Comparison of ENCODE assay signal across 15 cellular contexts in genomic region chr4:38046735-38047487, GRCh38.
A peak's percentile ranks its signal among the peaks of the same experiment; 100 is the strongest.
DNase-seq lines count a peak whose midpoint lies in the region; ATAC-seq and TF ChIP-seq lines count a peak whose summit lies in the region.
"Had no signal": no experiment of that assay in that cellular context is flagged by ENCODE, and none has a peak within 500 bp of the region (broad histone marks: within the 10 kb centered on the region; RNA-seq: fewer than 3 reads in every experiment).

No MANE protein-coding gene starts in this region.

- TF ChIP-seq POLR2A in breast epithelium (IDR thresholded peaks at IDR 0.05): no peak

- H3K4me1 ChIP-seq in breast epithelium: no peaks in the 10 kb centered on the region
- H3K4me1 ChIP-seq in upper lobe of right lung: no peaks in the 10 kb centered on the region
- peaks cover 32% of the 10 kb centered on the region for H3K4me1 ChIP-seq in left ventricle myocardium inferior

- no peaks in the 10 kb centered on the region for H3K36me3 Mint-ChIP-seq in MCF 10A (ENCODE audit: insufficient read depth, unreplicated experiment)

- H3K9me3 Mint-ChIP-seq in MCF 10A (ENCODE audit: unreplicated experiment): no peaks in the 10 kb centered on the region
- H3K9me3 Mint-ChIP-seq: central memory CD8-positive, alpha-beta T cell had no signal

- DNase-seq in MCF 10A (ENCODE audit: unreplicated experiment): peak; percentile 41
- DNase-seq in breast epithelium (ENCODE audit: low spot score in 2 of 2): no peak
- DNase-seq in amniotic epithelial cell (ENCODE audit: low read depth): peak; percentile 47
- DNase-seq in islet precursor cell: peak; percentile 81
- DNase-seq in upper lobe of right lung: no peak
- DNase-seq in hippocampal formation (lab: John Stamatoyannopoulos, UW): no peak
- DNase-seq in left ventricle myocardium inferior: no peak
- DNase-seq in midbrain (lab: John Stamatoyannopoulos, UW): no peak
- DNase-seq: activated CD4-positive, alpha-beta T cell treated with anti-CD3 and anti-CD28 coated beads, Interleukin-2, amount 50 U/mL, for 1 hour; DND-41; NCI-H1048; ovary had no signal

- TF ChIP-seq CTCF in MCF 10A (IDR thresholded peaks at IDR 0.05; ENCODE audit: unreplicated experiment) (no peak), breast epithelium (IDR thresholded peaks at IDR 0.05) (no peak), upper lobe of right lung (IDR thresholded peaks at IDR 0.05) (no peak), left ventricle myocardium inferior (IDR thresholded peaks at IDR 0.05; ENCODE audit: borderline replicate concordance) (no peak)

- POLR2A ChIA-PET in MCF 10A (lab: Yijun Ruan, JAX): no interaction called here

- H3K9me3 ChIP-seq in breast epithelium (no peaks in the 10 kb centered on the region), upper lobe of right lung (no peaks in the 10 kb centered on the region), left ventricle myocardium inferior (replicated peaks) (no peaks in the 10 kb centered on the region)
- H3K9me3 ChIP-seq: ovary, thoracic aorta had no signal

- H3K36me3 ChIP-seq in breast epithelium (no peaks in the 10 kb centered on the region), upper lobe of right lung (peaks cover 43% of the 10 kb centered on the region), left ventricle myocardium inferior (peaks cover 63% of the 10 kb centered on the region)
- H3K36me3 ChIP-seq: ovary had no signal

- no peak overlapping the region for H3K27ac Mint-ChIP-seq in MCF 10A (ENCODE audit: low read depth, unreplicated experiment)

- BruUV-seq in MCF 10A (replicated peaks; lab: Mats Ljungman, UMichigan): no TSS peak

- peak; percentile 25 for ATAC-seq in upper lobe of right lung
- ATAC-seq: left lobe of liver had no signal

- H3K27me3 ChIP-seq in breast epithelium (no peaks in the 10 kb centered on the region), upper lobe of right lung (no peaks in the 10 kb centered on the region), left ventricle myocardium inferior (ENCODE audit: low read depth) (no peaks in the 10 kb centered on the region)
- H3K27me3 ChIP-seq: ovary had no signal

- no peaks in the 10 kb centered on the region for H3K27me3 Mint-ChIP-seq in MCF 10A (ENCODE audit: insufficient read depth, unreplicated experiment)
- H3K27me3 Mint-ChIP-seq: central memory CD8-positive, alpha-beta T cell had no signal

- H3K4me1 Mint-ChIP-seq in MCF 10A (ENCODE audit: insufficient read depth, unreplicated experiment): no peaks in the 10 kb centered on the region
- H3K4me1 Mint-ChIP-seq: central memory CD8-positive, alpha-beta T cell had no signal

- intact Hi-C loops in MCF 10A (cut with micrococcal nuclease) (no loop called here), breast epithelium (cut with DNase I; ENCODE audit: low total_unique reads) (no loop called here), upper lobe of right lung (cut with DNase I) (no loop called here), left ventricle myocardium inferior (cut with micrococcal nuclease) (no loop called here)

- H3K4me3 Mint-ChIP-seq in MCF 10A (ENCODE audit: unreplicated experiment): no peak overlapping the region
- H3K4me3 Mint-ChIP-seq: central memory CD8-positive, alpha-beta T cell had no signal

- H3K4me3 ChIP-seq in breast epithelium: no peak overlapping the region
- H3K4me3 ChIP-seq in upper lobe of right lung: no peak overlapping the region
- no peak overlapping the region for H3K4me3 ChIP-seq in left ventricle myocardium inferior
- H3K4me3 ChIP-seq: ovary, thoracic aorta had no signal

- CTCF ChIA-PET in MCF 10A (lab: Yijun Ruan, JAX): interaction anchor here (0.6 kb wide), 1 partner anchor 193 kb away, joined by 4 read pairs; no protein-coding TSS in a partner anchor

- H3K27ac ChIP-seq in breast epithelium (no peak overlapping the region), upper lobe of right lung (no peak overlapping the region), left ventricle myocardium inferior (replicated peaks) (no peak overlapping the region)
- H3K27ac ChIP-seq: ovary, thoracic aorta had no signal

Comparison
In these comparisons a context has a peak if more than half of its experiments do, and no peak if none do; other contexts are left out.
1. DNase-seq: peak in MCF 10A (single experiment), amniotic epithelial cell (single experiment) and islet precursor cell (single experiment); none in breast epithelium (0 of 2), upper lobe of right lung (single experiment), hippocampal formation (0 of 2), left ventricle myocardium inferior (single experiment) and midbrain (single experiment).